Comparison of ENCODE assay signal across 8 cellular contexts in the genomic region with DNA sequence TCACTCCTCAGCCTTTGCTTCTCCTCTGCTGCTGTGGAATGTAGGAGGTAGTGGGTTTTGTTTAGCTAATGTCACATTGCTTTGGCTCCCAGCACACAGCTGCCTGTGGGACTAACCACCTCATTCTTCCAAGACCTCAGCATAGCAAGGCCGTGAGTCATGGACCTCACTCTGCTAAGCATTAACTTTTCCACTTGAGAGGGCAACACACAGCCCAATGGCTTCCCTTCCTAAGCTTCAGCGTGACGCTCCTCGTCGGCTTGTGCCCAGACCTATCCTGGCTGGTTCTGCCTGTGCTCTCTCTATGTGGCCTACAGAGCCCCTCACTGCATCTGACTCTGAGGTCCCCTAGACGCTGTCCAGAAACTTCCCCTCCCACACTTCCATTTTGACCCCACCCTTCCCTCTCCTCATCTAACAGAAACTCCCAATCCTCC. TPM values are rescaled to one million over a fixed set of nuclear protein-coding genes. Genes with fewer than 3 reads are reported as not detected.
DNase-seq lines count a peak whose midpoint lies in the region; ATAC-seq and TF ChIP-seq lines count a peak whose summit lies in the region.

No MANE protein-coding gene starts in this region.

- H3K9me3 ChIP-seq in uterus = no peaks in the 10 kb centered on the region

- intact Hi-C loops in uterus (cut with DNase I; ENCODE audit: low total_unique reads) = no loop called here

- H3K27me3 ChIP-seq in uterus = no peaks in the 10 kb centered on the region

- TF ChIP-seq CTCF in coronary artery (IDR thresholded peaks at IDR 0.05) = no peak
- no peak for TF ChIP-seq CTCF in uterus (IDR thresholded peaks at IDR 0.05)

- peak; percentile 8 for DNase-seq in stimulated activated CD4-positive, alpha-beta T cell treated with anti-CD3 and anti-CD28 coated beads, Interleukin-4, amount 100 ng/mL, for 24 hours
- no peak for DNase-seq in stimulated activated CD4-positive, alpha-beta T cell treated with anti-CD3 and anti-CD28 coated beads, Interleukin-12 subunit alpha, Interleukin-12 subunit beta, amount 100 ng/mL, for 4 hours
- peak; percentile 96 for DNase-seq in coronary artery (ENCODE audit: low spot score)
- DNase-seq in lung microvascular endothelial cell (ENCODE audit: low read depth in 2 of 2) = peak; percentile 46 to 99
- DNase-seq in uterus = peak; percentile 81 to 90
- DNase-seq in NOMO-1 treated with dmso at 0.1 percent for 144 hours (lab: John Stamatoyannopoulos, UW; ENCODE audit: unreplicated experiment) = no peak

- H3K4me3 ChIP-seq in coronary artery (peak overlapping the region; percentile 16), uterus (no peak overlapping the region)

- no peaks in the 10 kb centered on the region for H3K36me3 ChIP-seq in uterus

- ATAC-seq in GM21717 (IDR thresholded peaks at IDR 0.05; ENCODE audit: unreplicated experiment) (no peak), HG03342 (IDR thresholded peaks at IDR 0.05; ENCODE audit: unreplicated experiment) (no peak)

- TF ChIP-seq POLR2A in uterus (IDR thresholded peaks at IDR 0.05) = peak; percentile 24 to 31

- H3K27ac ChIP-seq in coronary artery (peak overlapping the region; percentile 91 to 92), uterus (peak overlapping the region; percentile 83 to 91)

- H3K4me1 ChIP-seq in uterus = peaks cover 0 to 7% of the 10 kb centered on the region in 2 donors

RNA-seq across cellular contexts. Expression of gene MYOF, which starts 23.3 kb away (rescaled TPM):
- total RNA-seq in lung microvascular endothelial cell = 58.1 and 147 TPM in 2 replicates
- 100 to 1,000 TPM in 2 of 4 donors, 10 to 100 TPM in 2; 41.2 to 114 (median 86.9) TPM for total RNA-seq in uterus

RNA-seq across cellular contexts. Expression of gene CEP55, which starts 37.6 kb away (rescaled TPM):
- total RNA-seq in lung microvascular endothelial cell (6.2 and 18.7 TPM in 2 replicates), uterus (10 to 100 TPM in 1 of 4 donors, under 1 TPM in 1, not detected in 2; under 0.01 to 13.8 TPM)

Comparison
In these comparisons a context has a peak if more than half of its experiments do, and no peak if none do; other contexts are left out.
1. DNase-seq: peak in stimulated activated CD4-positive, alpha-beta T cell treated with anti-CD3 and anti-CD28 coated beads, Interleukin-4, amount 100 ng/mL, for 24 hours (single experiment), coronary artery (single experiment), lung microvascular endothelial cell (2 of 2) and uterus (2 of 2); none in stimulated activated CD4-positive, alpha-beta T cell treated with anti-CD3 and anti-CD28 coated beads, Interleukin-12 subunit alpha, Interleukin-12 subunit beta, amount 100 ng/mL, for 4 hours (single experiment) and NOMO-1 treated with dmso at 0.1 percent for 144 hours (single experiment).